ENCODE assay signal across 1 cellular context in the genomic region with DNA sequence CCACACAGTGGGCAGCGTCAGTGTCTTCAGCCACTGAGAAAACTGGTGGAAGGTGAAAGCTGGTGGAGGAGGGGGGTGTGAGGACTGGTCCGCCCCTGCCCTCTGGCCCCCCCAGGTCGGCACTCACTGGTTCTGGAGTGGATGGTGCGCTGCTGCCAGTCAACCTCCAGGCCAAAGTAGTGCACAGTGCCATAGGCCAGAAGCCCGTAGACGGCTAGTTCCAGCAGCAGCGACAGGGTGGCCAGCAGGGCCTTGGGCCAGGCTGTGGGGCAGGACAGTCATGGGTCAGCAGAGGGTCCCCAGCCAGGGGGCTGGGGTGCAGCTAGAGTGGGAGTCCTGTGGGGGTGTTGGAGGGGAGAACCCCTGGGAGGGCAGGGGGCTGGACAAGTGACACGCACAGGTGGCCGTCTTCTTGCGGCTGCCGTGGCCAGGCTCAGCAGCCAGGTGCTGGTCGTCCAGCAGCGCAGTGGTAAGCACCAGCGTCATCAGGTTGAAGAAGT.
TF ChIP-seq lines count a peak whose summit lies in the region.

No MANE protein-coding gene starts in this region.

TF ChIP-seq in IMR-90, 13 proteins besides CTCF, POLR2A, EP300 and RAD21:
- no peak for TF ChIP-seq RFX5 (IDR thresholded peaks at IDR 0.05; ENCODE audit: low read depth, low read length)
- no peak for TF ChIP-seq MXI1 (IDR thresholded peaks at IDR 0.05; ENCODE audit: borderline replicate concordance, low read depth, low read length)
